In genomic region chr6:167371770-167372240, GRCh38 we compare ENCODE assay signal across 8 cellular contexts. TPM values are rescaled to one million over a fixed set of nuclear protein-coding genes. Genes with fewer than 3 reads are reported as not detected.
DNase-seq lines count a peak whose midpoint lies in the region; ATAC-seq, FAIRE-seq and TF ChIP-seq lines count a peak whose summit lies in the region.
"Not testable (repeated sequence)": the region's sequence is repeated elsewhere in the genome, so short reads cannot be mapped to it uniquely, and the experiment has no call there.

No MANE protein-coding gene starts in this region.

- H3K9me2 ChIP-seq in OCI-LY7 (ENCODE audit: insufficient read depth, low read length): not testable (repeated sequence)

- not testable (repeated sequence) for H3K4me3 Mint-ChIP-seq in astrocyte (ENCODE audit: unreplicated experiment); naive B cell

- not testable (repeated sequence) for H3K27ac ChIP-seq in OCI-LY7 (ENCODE audit: low read depth, low read length, poor library complexity, severe bottlenecking); astrocyte (ENCODE audit: low read depth, low read length); thoracic aorta

- H3K9me3 Mint-ChIP-seq in astrocyte (ENCODE audit: unreplicated experiment); naive B cell: not testable (repeated sequence)

- H3K9me3 ChIP-seq in OCI-LY7 (ENCODE audit: low read length); astrocyte (ENCODE audit: insufficient read depth, low read depth, low read length); thoracic aorta: not testable (repeated sequence)

- not testable (repeated sequence) for H3K4me2 ChIP-seq in OCI-LY7 (ENCODE audit: low read length); astrocyte (ENCODE audit: low read length)

- H3K27me3 ChIP-seq in astrocyte (ENCODE audit: insufficient read depth, low read length); thoracic aorta (replicated peaks; ENCODE audit: insufficient read depth): not testable (repeated sequence)

- not testable (repeated sequence) for H3K27ac Mint-ChIP-seq in astrocyte (ENCODE audit: unreplicated experiment); naive B cell

- FAIRE-seq in astrocyte (lab: Jason Lieb, UNC): not testable (repeated sequence)
- FAIRE-seq in frontal cortex (lab: Jason Lieb, UNC): peak; percentile 68

- not testable (repeated sequence) for H2AFZ ChIP-seq in OCI-LY7 (ENCODE audit: low read length); astrocyte (ENCODE audit: low read depth, low read length)

- peaks cover 10% of the 10 kb centered on the region for H3K27me3 Mint-ChIP-seq in astrocyte (ENCODE audit: low read depth, unreplicated experiment)
- not testable (repeated sequence) for H3K27me3 Mint-ChIP-seq in naive B cell

- not testable (repeated sequence) for BruUV-seq in OCI-LY7 (replicated peaks; lab: Mats Ljungman, UMichigan)

- ATAC-seq in GM19468 (IDR thresholded peaks at IDR 0.05; ENCODE audit: extremely low read depth, unreplicated experiment): peak; percentile 62
- peak; percentile 63 for ATAC-seq in HG02970 (IDR thresholded peaks at IDR 0.05; ENCODE audit: low FRiP score, unreplicated experiment)
- peak; percentile 75 to 81 for ATAC-seq in naive B cell (ENCODE audit: low read depth in 2 of 2)
- not testable (repeated sequence) for ATAC-seq in thoracic aorta (ENCODE audit: insufficient number of reproducible peaks, low FRiP score, low read depth)

- not testable (repeated sequence) for H3K36me3 Mint-ChIP-seq in astrocyte (ENCODE audit: low read depth, unreplicated experiment); naive B cell

- TF ChIP-seq CTCF in GM12865 (IDR thresholded peaks at IDR 0.05; ENCODE audit: insufficient read depth, low read depth, low read length, missing control alignments) (peak; percentile 5), OCI-LY7 (conservative IDR thresholded peaks at IDR 0.05; ENCODE audit: low read length) (peak; percentile 67), astrocyte (IDR thresholded peaks at IDR 0.05; ENCODE audit: insufficient read depth, low read depth, low read length) (peak; percentile 5), thoracic aorta (IDR thresholded peaks at IDR 0.05) (peak; percentile 19)

- not testable (repeated sequence) for H3K4me3 ChIP-seq in GM12865 (ENCODE audit: low read depth, low read length); OCI-LY7 (ENCODE audit: low read depth, low read length, poor library complexity, severe bottlenecking); astrocyte (ENCODE audit: insufficient read depth, low read depth, low read length); thoracic aorta

- POLR2A ChIA-PET in OCI-LY7 (lab: Charles Lee): not testable (repeated sequence)

- H4K20me1 ChIP-seq in OCI-LY7 (ENCODE audit: insufficient read depth, low read length); astrocyte (ENCODE audit: insufficient read depth, low read length): not testable (repeated sequence)

- H3K9ac ChIP-seq in astrocyte (ENCODE audit: low read length): not testable (repeated sequence)

- not testable (repeated sequence) for H3K36me3 ChIP-seq in OCI-LY7 (ENCODE audit: insufficient read depth, low read length); astrocyte (ENCODE audit: insufficient read depth, low read length); thoracic aorta

- not testable (repeated sequence) for H3K4me1 ChIP-seq in OCI-LY7 (ENCODE audit: insufficient read depth, low read length, poor library complexity, severe bottlenecking); astrocyte (ENCODE audit: insufficient read depth, low read length); thoracic aorta (ENCODE audit: control insufficient read depth in 1 of 2, low read depth in 2 of 2)

- intact Hi-C loops in OCI-LY7 (cut with micrococcal nuclease; ENCODE audit: unreplicated experiment): not testable (repeated sequence)

- H3K4me1 Mint-ChIP-seq in astrocyte (ENCODE audit: low read depth, unreplicated experiment); naive B cell: not testable (repeated sequence)

- not testable (repeated sequence) for H3K79me2 ChIP-seq in OCI-LY7 (ENCODE audit: insufficient read depth, low read depth, low read length); astrocyte (ENCODE audit: insufficient read depth, low read length)

- DNase-seq in GM12865 (ENCODE audit: low read depth); OCI-LY7 (ENCODE audit: low spot score); astrocyte (ENCODE audit: low read depth); frontal cortex (ENCODE audit: low spot score in 2 of 2); naive B cell; thoracic aorta (ENCODE audit: low spot score): not testable (repeated sequence)

- CTCF ChIA-PET in OCI-LY7 (lab: Charles Lee; ENCODE audit: unreplicated experiment): not testable (repeated sequence)

RNA-seq across cellular contexts. Expression of gene TTLL2, which starts 46.9 kb away (rescaled TPM):
- not detected in 2 replicates for total RNA-seq in OCI-LY7 (2014; rRNA removed; shearing (Covaris generic))
- total RNA-seq in OCI-LY7 (2022): not detected in 2 replicates
- total RNA-seq in astrocyte: not detected in 2 replicates
- total RNA-seq in frontal cortex: 1.2 TPM
- under 1 TPM in 1 of 6 donors, not detected in 5; 0.71 TPM for polyA plus RNA-seq in naive B cell (ENCODE audit: low read depth in 6 of 6)
- not detected for total RNA-seq in thoracic aorta

Comparison
In these comparisons a context has a peak if more than half of its experiments do, and no peak if none do; other contexts are left out.
1. CTCF ChIP-seq: peak in every context shown above with its lines; median percentile 67 in OCI-LY7; 19 in thoracic aorta; 5 in GM12865; 5 in astrocyte.